1 cellular context compared by ENCODE assay signal in the genomic region with DNA sequence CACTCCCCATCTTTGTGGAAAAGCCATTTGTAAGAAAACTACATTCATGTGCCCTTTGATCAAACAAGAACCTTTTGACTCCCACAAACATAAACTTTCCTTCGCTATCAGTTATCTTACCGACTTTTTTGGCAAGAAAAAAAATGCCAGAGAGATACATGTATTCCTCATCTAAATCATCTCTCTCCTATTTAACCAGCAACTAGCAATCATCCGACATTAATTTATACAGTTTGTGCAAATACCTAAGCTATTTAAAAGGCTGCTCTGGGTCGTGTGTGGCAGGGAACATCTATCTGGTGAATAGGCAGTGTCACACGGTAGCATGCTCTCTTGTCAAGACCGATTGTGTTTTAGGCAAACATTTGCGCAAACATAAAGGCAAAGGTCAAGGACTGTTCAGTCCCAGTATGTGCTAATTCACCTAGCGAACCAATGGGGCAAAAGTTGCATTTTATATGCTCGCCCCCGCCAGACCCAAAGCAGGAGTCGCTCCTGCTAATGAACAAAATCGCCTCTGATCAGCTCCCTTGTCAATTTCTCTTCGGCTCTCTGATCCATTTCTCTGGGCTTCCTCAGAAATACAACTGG.
TF ChIP-seq lines count a peak whose summit lies in the region.

No MANE protein-coding gene starts in this region.

TF ChIP-seq in HepG2, 621 proteins besides CTCF, POLR2A, EP300 and RAD21 (continued from another document and continues in another):
- TF ChIP-seq ZNF280D (CRISPR knock-in tag; IDR thresholded peaks at IDR 0.05) (no peak), BCL6 (CRISPR knock-in tag; IDR thresholded peaks at IDR 0.05) (peak; percentile 58), NR2F6 (IDR thresholded peaks at IDR 0.05) (peak; percentile 96), NR2F6 (CRISPR knock-in tag; IDR thresholded peaks at IDR 0.05) (peak; percentile 99), GLI4 (CRISPR knock-in tag; IDR thresholded peaks at IDR 0.05; ENCODE audit: borderline replicate concordance) (no peak), NR2F2 (IDR thresholded peaks at IDR 0.05; ENCODE audit: borderline replicate concordance, low read depth) (peak; percentile 83), GFI1 (CRISPR knock-in tag; IDR thresholded peaks at IDR 0.05; ENCODE audit: borderline replicate concordance) (no peak), ZNF674 (CRISPR knock-in tag; IDR thresholded peaks at IDR 0.05; ENCODE audit: low read depth) (no peak), ZNF720 (CRISPR knock-in tag; IDR thresholded peaks at IDR 0.05) (no peak), MED8 (CRISPR knock-in tag; IDR thresholded peaks at IDR 0.05; ENCODE audit: insufficient replicate concordance) (no peak), SMAD1 (CRISPR knock-in tag; IDR thresholded peaks at IDR 0.05; ENCODE audit: borderline replicate concordance, low read depth) (no peak), PITX1 (CRISPR knock-in tag; IDR thresholded peaks at IDR 0.05) (0 out of 2 replicates have a peak, but pooled peaks have one; percentile 39), ZFP1 (CRISPR knock-in tag; IDR thresholded peaks at IDR 0.05) (no peak), WIZ (CRISPR knock-in tag; IDR thresholded peaks at IDR 0.05) (no peak), CC2D1A (CRISPR knock-in tag; IDR thresholded peaks at IDR 0.05) (no peak), ZNF7 (CRISPR knock-in tag; IDR thresholded peaks at IDR 0.05) (0 out of 2 replicates have a peak, but pooled peaks have one; percentile 14), ZNF761 (CRISPR knock-in tag; conservative IDR thresholded peaks at IDR 0.05) (no peak), POGZ (CRISPR knock-in tag; IDR thresholded peaks at IDR 0.05) (peak; percentile 69), KLF16 (CRISPR knock-in tag; IDR thresholded peaks at IDR 0.05) (no peak), U2AF2 (IDR thresholded peaks at IDR 0.05; ENCODE audit: low read depth, low read length) (no peak), NRL (CRISPR knock-in tag; IDR thresholded peaks at IDR 0.05; ENCODE audit: borderline replicate concordance) (no peak), LCORL (IDR thresholded peaks at IDR 0.05) (no peak), LCORL (CRISPR knock-in tag; IDR thresholded peaks at IDR 0.05) (peak; percentile 40; the same call in 1 of the 2 replicates), ZBTB40 (IDR thresholded peaks at IDR 0.05) (no peak), ZBTB40 (CRISPR knock-in tag; IDR thresholded peaks at IDR 0.05) (no peak), PAF1 (CRISPR knock-in tag; IDR thresholded peaks at IDR 0.05) (no peak), SIX4 (CRISPR knock-in tag; IDR thresholded peaks at IDR 0.05) (no peak), DPF2 (CRISPR knock-in tag; IDR thresholded peaks at IDR 0.05; ENCODE audit: borderline replicate concordance, low read depth) (0 out of 2 replicates have a peak, but pooled peaks have one; percentile 37), HOXA5 (CRISPR knock-in tag; IDR thresholded peaks at IDR 0.05) (no peak), ZNF558 (CRISPR knock-in tag; IDR thresholded peaks at IDR 0.05; ENCODE audit: borderline replicate concordance) (no peak), ARNT2 (CRISPR knock-in tag; IDR thresholded peaks at IDR 0.05; ENCODE audit: low read depth) (no peak), GLMP (CRISPR knock-in tag; IDR thresholded peaks at IDR 0.05; ENCODE audit: borderline replicate concordance) (no peak), HOXD1 (CRISPR knock-in tag; IDR thresholded peaks at IDR 0.05) (no peak), ZNF703 (CRISPR knock-in tag; IDR thresholded peaks at IDR 0.05; ENCODE audit: borderline replicate concordance) (no peak), CENPBD1 (CRISPR knock-in tag; IDR thresholded peaks at IDR 0.05; ENCODE audit: borderline replicate concordance, low read depth) (no peak), ZNF20 (CRISPR knock-in tag; IDR thresholded peaks at IDR 0.05) (no peak), ZNF598 (CRISPR knock-in tag; IDR thresholded peaks at IDR 0.05; ENCODE audit: borderline replicate concordance) (no peak), ZNF816 (CRISPR knock-in tag; IDR thresholded peaks at IDR 0.05; ENCODE audit: borderline replicate concordance) (no peak), PHF5A (CRISPR knock-in tag; IDR thresholded peaks at IDR 0.05; ENCODE audit: low read depth, unreplicated experiment) (no peak)
- TF ChIP-seq, protein P1, sequence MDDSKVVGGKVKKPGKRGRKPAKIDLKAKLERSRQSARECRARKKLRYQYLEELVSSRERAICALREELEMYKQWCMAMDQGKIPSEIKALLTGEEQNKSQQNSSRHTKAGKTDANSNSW (CRISPR knock-in tag; IDR thresholded peaks at IDR 0.05; ENCODE audit: borderline replicate concordance) = no peak
- TF ChIP-seq, protein P2, sequence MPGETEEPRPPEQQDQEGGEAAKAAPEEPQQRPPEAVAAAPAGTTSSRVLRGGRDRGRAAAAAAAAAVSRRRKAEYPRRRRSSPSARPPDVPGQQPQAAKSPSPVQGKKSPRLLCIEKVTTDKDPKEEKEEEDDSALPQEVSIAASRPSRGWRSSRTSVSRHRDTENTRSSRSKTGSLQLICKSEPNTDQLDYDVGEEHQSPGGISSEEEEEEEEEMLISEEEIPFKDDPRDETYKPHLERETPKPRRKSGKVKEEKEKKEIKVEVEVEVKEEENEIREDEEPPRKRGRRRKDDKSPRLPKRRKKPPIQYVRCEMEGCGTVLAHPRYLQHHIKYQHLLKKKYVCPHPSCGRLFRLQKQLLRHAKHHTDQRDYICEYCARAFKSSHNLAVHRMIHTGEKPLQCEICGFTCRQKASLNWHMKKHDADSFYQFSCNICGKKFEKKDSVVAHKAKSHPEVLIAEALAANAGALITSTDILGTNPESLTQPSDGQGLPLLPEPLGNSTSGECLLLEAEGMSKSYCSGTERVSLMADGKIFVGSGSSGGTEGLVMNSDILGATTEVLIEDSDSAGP (CRISPR knock-in tag; IDR thresholded peaks at IDR 0.05; ENCODE audit: borderline replicate concordance) = no peak
- TF ChIP-seq, protein P3, sequence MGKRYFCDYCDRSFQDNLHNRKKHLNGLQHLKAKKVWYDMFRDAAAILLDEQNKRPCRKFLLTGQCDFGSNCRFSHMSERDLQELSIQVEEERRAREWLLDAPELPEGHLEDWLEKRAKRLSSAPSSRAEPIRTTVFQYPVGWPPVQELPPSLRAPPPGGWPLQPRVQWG (CRISPR knock-in tag; IDR thresholded peaks at IDR 0.05; ENCODE audit: borderline replicate concordance, low read depth) = no peak
- TF ChIP-seq, protein P4, sequence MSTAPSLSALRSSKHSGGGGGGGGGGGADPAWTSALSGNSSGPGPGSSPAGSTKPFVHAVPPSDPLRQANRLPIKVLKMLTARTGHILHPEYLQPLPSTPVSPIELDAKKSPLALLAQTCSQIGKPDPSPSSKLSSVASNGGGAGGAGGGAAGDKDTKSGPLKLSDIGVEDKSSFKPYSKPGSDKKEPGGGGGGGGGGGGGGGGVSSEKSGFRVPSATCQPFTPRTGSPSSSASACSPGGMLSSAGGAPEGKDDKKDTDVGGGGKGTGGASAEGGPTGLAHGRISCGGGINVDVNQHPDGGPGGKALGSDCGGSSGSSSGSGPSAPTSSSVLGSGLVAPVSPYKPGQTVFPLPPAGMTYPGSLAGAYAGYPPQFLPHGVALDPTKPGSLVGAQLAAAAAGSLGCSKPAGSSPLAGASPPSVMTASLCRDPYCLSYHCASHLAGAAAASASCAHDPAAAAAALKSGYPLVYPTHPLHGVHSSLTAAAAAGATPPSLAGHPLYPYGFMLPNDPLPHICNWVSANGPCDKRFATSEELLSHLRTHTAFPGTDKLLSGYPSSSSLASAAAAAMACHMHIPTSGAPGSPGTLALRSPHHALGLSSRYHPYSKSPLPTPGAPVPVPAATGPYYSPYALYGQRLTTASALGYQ (CRISPR knock-in tag; IDR thresholded peaks at IDR 0.05) = 0 out of 2 replicates have a peak, but pooled peaks have one; percentile 35
- TF ChIP-seq, protein P5, sequence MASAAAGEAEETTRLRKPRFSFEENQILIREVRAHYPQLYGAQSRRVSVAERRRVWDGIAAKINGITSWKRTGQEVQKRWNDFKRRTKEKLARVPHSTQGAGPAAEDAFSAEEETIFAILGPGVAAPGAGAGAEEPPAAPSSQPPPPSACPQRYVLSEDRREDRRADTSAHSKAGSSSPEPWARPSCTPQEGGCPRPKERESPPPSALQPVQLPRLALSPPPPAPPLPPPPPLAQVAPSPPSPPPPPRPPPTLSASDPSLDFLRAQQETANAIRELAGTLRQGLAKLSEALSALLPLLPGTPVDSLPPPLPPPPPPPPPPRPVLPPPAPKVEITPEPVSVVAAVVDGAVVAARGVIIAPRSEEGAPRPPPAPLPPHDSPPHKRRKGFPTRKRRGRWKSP (CRISPR knock-in tag; IDR thresholded peaks at IDR 0.05) = no peak
